13 cellular contexts compared by ENCODE assay signal in the genomic region with DNA sequence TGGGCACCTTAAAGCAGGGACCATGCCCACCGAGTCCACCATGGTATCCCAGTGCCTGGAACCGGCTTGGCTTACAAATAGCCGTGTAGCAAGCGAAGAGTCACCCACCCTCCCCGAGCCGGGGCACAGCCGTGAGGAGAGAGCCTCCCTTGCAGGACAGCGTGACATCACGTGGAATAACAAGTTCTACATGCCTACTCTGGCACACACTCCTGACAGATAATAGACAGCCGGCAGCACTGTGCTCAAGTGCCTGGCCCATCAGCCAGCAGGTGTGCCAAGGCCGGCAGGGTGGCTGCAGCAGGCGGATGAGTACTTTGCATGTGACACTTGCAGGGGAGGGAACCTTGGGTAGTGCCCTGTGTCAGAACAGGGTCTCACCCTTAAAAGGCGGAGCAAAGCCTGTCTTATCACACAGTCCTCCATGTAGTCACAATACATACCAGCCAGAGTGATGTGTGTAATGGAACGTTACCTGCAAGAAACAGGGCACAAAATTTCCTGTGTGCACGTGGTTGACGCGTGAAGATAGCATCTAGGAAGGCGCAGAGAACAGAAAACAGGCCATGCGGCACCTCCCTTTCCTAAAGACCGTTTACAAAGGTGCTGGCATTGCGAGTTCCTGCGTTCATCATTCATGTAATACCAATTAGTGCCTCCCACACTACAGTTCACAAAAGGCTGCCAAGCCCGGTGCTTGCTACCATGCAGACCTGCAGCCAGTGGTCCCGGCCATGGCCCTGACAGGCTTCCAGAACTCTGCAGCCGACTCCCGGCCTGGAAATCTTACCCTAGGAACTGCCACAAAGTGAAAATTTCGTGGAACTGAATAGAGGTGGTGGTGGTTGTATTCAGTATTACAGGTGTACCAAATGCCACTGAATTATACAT. TPM values are rescaled to one million over a fixed set of nuclear protein-coding genes. Genes with fewer than 3 reads are reported as not detected.
DNase-seq lines count a peak whose midpoint lies in the region; ATAC-seq, FAIRE-seq and TF ChIP-seq lines count a peak whose summit lies in the region.
"Had no signal": no experiment of that assay in that cellular context is flagged by ENCODE, and none has a peak within 500 bp of the region (broad histone marks: within the 10 kb centered on the region; RNA-seq: fewer than 3 reads in every experiment).

No MANE protein-coding gene starts in this region.

- H3K27me3 Mint-ChIP-seq in T-cell: no peaks in the 10 kb centered on the region
- H3K27me3 Mint-ChIP-seq in GM23338 (ENCODE audit: insufficient read depth, low read depth, poor library complexity): peaks cover 6% of the 10 kb centered on the region

- H2AFZ ChIP-seq in GM23338: no peak overlapping the region

- no peak overlapping the region for H3K27ac ChIP-seq in GM23338 (ENCODE audit: low read depth)

- CTCF ChIA-PET in T-cell (lab: Charles Lee): no interaction called here

- TF ChIP-seq CTCF in GM23338 (conservative IDR thresholded peaks at IDR 0.05; ENCODE audit: low read depth in 2 of 2): no peak

- no peaks in the 10 kb centered on the region for H3K79me2 ChIP-seq in GM23338 (replicated peaks; ENCODE audit: insufficient read depth)

- H3K27ac Mint-ChIP-seq in T-cell (peak overlapping the region in 1 of 2 donors; percentile 46), GM23338 (no peak overlapping the region)

- peaks cover 33 to 49% (median 43%) of the 10 kb centered on the region in 3 donors for H3K4me1 Mint-ChIP-seq in T-cell
- peaks cover 16% of the 10 kb centered on the region for H3K4me1 Mint-ChIP-seq in GM23338

- H3K9me3 Mint-ChIP-seq in T-cell (no peaks in the 10 kb centered on the region), GM23338 (no peaks in the 10 kb centered on the region)
- H3K9me3 Mint-ChIP-seq: activated T-cell treated with anti-CD3 and anti-CD28 coated beads, Interleukin-2, amount 50 U/mL, for 72 hours had no signal

- H3K4me3 Mint-ChIP-seq in T-cell (no peak overlapping the region), GM23338 (no peak overlapping the region)
- H3K4me3 Mint-ChIP-seq: activated T-cell treated with anti-CD3 and anti-CD28 coated beads, Interleukin-2, amount 50 U/mL, for 72 hours had no signal

- no peak overlapping the region for H3K4me2 ChIP-seq in GM23338

- H3K27me3 ChIP-seq in GM23338 (ENCODE audit: insufficient read depth): no peaks in the 10 kb centered on the region

- no peak overlapping the region for H3K4me3 ChIP-seq in GM23338
- H3K4me3 ChIP-seq: thoracic aorta had no signal

- peaks cover 4% of the 10 kb centered on the region; the same call in 1 of the 2 replicates for H3K4me1 ChIP-seq in GM23338 (ENCODE audit: insufficient read depth)

- POLR2A ChIA-PET in T-cell (lab: Charles Lee): no interaction called here

- H3F3A ChIP-seq in GM23338 (replicated peaks; ENCODE audit: low read depth): no peaks in the 10 kb centered on the region

- FAIRE-seq in urothelium cell line (lab: Jason Lieb, UNC): peak; percentile 99
- FAIRE-seq: TTC549 had no signal

- no peaks in the 10 kb centered on the region for H3K36me3 ChIP-seq in GM23338 (ENCODE audit: insufficient read depth)

- H4K20me1 ChIP-seq in GM23338 (replicated peaks; ENCODE audit: insufficient read depth): no peaks in the 10 kb centered on the region; the same call in none of the 2 replicates

- peak; percentile 64 for DNase-seq in activated effector memory CD4-positive, alpha-beta T cell treated with anti-CD3 and anti-CD28 coated beads, Interleukin-2, amount 50 U/mL, for 16 hours
- DNase-seq in activated effector memory CD4-positive, alpha-beta T cell treated with Interleukin-2 at 50 U/mL for 16 hours: no peak
- DNase-seq in T-cell (peak in 1 of 34 experiments; percentile 17), left kidney (ENCODE audit: low read depth, low spot score) (peak; percentile 42), urothelium cell line (ENCODE audit: low spot score) (no peak), NOMO-1 treated with dmso at 0.1 percent for 144 hours (lab: John Stamatoyannopoulos, UW; ENCODE audit: unreplicated experiment) (no peak), GM23338 (ENCODE audit: low spot score) (no peak)
- DNase-seq: activated T-cell treated with anti-CD3 and anti-CD28 coated beads, Interleukin-2, amount 50 U/mL, for 72 hours; hypothalamus; IMR-90 had no signal

- peak; percentile 40 to 60 (median 52) for ATAC-seq in T-cell (replicated peaks in 1 of 4)
- no peak for ATAC-seq in GM19328 (IDR thresholded peaks at IDR 0.05; ENCODE audit: unreplicated experiment)
- no peak for ATAC-seq in GM23338
- ATAC-seq: activated T-cell treated with anti-CD3 and anti-CD28 coated beads, Interleukin-2, amount 50 U/mL, for 72 hours had no signal

- H3K9me2 ChIP-seq in GM23338 (ENCODE audit: insufficient read depth): no peaks in the 10 kb centered on the region

- peaks cover 10% of the 10 kb centered on the region for H3K36me3 Mint-ChIP-seq in T-cell
- peaks cover 4% of the 10 kb centered on the region; the same call in 1 of the 3 replicates for H3K36me3 Mint-ChIP-seq in GM23338 (ENCODE audit: low read depth)

TF ChIP-seq in GM23338, 12 proteins besides CTCF, POLR2A, EP300 and RAD21 (continues in another document):
- TF ChIP-seq, protein P1, sequence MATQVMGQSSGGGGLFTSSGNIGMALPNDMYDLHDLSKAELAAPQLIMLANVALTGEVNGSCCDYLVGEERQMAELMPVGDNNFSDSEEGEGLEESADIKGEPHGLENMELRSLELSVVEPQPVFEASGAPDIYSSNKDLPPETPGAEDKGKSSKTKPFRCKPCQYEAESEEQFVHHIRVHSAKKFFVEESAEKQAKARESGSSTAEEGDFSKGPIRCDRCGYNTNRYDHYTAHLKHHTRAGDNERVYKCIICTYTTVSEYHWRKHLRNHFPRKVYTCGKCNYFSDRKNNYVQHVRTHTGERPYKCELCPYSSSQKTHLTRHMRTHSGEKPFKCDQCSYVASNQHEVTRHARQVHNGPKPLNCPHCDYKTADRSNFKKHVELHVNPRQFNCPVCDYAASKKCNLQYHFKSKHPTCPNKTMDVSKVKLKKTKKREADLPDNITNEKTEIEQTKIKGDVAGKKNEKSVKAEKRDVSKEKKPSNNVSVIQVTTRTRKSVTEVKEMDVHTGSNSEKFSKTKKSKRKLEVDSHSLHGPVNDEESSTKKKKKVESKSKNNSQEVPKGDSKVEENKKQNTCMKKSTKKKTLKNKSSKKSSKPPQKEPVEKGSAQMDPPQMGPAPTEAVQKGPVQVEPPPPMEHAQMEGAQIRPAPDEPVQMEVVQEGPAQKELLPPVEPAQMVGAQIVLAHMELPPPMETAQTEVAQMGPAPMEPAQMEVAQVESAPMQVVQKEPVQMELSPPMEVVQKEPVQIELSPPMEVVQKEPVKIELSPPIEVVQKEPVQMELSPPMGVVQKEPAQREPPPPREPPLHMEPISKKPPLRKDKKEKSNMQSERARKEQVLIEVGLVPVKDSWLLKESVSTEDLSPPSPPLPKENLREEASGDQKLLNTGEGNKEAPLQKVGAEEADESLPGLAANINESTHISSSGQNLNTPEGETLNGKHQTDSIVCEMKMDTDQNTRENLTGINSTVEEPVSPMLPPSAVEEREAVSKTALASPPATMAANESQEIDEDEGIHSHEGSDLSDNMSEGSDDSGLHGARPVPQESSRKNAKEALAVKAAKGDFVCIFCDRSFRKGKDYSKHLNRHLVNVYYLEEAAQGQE (IDR thresholded peaks at IDR 0.05; ENCODE audit: unreplicated experiment): no peak
- TF ChIP-seq NANOG (IDR thresholded peaks at IDR 0.05; ENCODE audit: borderline replicate concordance) (no peak), EZH2 (IDR thresholded peaks at IDR 0.05; ENCODE audit: low read depth, unreplicated experiment) (no peak), ZNF114 (CRISPR knock-in tag; IDR thresholded peaks at IDR 0.05) (no peak), STAT1 (IDR thresholded peaks at IDR 0.05; ENCODE audit: unreplicated experiment) (no peak), CREB1 (CRISPR knock-in tag; IDR thresholded peaks at IDR 0.05; ENCODE audit: low read depth) (no peak)
- TF ChIP-seq, protein P2, sequence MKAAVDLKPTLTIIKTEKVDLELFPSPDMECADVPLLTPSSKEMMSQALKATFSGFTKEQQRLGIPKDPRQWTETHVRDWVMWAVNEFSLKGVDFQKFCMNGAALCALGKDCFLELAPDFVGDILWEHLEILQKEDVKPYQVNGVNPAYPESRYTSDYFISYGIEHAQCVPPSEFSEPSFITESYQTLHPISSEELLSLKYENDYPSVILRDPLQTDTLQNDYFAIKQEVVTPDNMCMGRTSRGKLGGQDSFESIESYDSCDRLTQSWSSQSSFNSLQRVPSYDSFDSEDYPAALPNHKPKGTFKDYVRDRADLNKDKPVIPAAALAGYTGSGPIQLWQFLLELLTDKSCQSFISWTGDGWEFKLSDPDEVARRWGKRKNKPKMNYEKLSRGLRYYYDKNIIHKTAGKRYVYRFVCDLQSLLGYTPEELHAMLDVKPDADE (IDR thresholded peaks at IDR 0.05): no peak

RNA-seq across cellular contexts. Expression of gene TOM1, which starts 16.4 kb away (rescaled TPM):
- 100 to 1,000 TPM in 2 of 5 donors, 10 to 100 TPM in 3; 55.9 to 152 (median 68.3) TPM for total RNA-seq in T-cell
- total RNA-seq in GM23338 (2014; rRNA removed; shearing (Covaris generic)): 17.8 and 28.0 TPM in 2 replicates
- polyA plus RNA-seq in GM23338 (2016; fragmentation: Nextera tagmentation; extraction: Ambion mirVana): 9.1 and 10.9 TPM in 2 replicates

RNA-seq across cellular contexts. Expression of gene HMGXB4, which starts 58.8 kb away (rescaled TPM):
- total RNA-seq in T-cell: 10 to 100 TPM; 20.5 to 39.2 (median 21.1) TPM
- total RNA-seq in GM23338 (2014; rRNA removed; shearing (Covaris generic)): 33.1 and 34.7 TPM in 2 replicates
- polyA plus RNA-seq in GM23338 (2016; fragmentation: Nextera tagmentation; extraction: Ambion mirVana): 56.7 and 64.9 TPM in 2 replicates

Comparison
In these comparisons a context has a peak if more than half of its experiments do, and no peak if none do; other contexts are left out.
1. DNase-seq: peak in activated effector memory CD4-positive, alpha-beta T cell treated with anti-CD3 and anti-CD28 coated beads, Interleukin-2, amount 50 U/mL, for 16 hours (single experiment) and left kidney (single experiment); none in activated effector memory CD4-positive, alpha-beta T cell treated with Interleukin-2 at 50 U/mL for 16 hours (single experiment), urothelium cell line (single experiment), NOMO-1 treated with dmso at 0.1 percent for 144 hours (single experiment) and GM23338 (single experiment).
2. ATAC-seq: peak in T-cell (4 of 4); none in GM19328 (single experiment) and GM23338 (single experiment).